Comparison of ENCODE assay signal across 14 cellular contexts in genomic region chr2:74008761-74009395, GRCh38. TPM values are rescaled to one million over a fixed set of nuclear protein-coding genes. Genes with fewer than 3 reads are reported as not detected.
A peak's percentile ranks its signal among the peaks of the same experiment; 100 is the strongest.
DNase-seq lines count a peak whose midpoint lies in the region; ATAC-seq, FAIRE-seq and TF ChIP-seq lines count a peak whose summit lies in the region.
"Had no signal": no experiment of that assay in that cellular context is flagged by ENCODE, and none has a peak within 500 bp of the region (broad histone marks: within the 10 kb centered on the region; RNA-seq: fewer than 3 reads in every experiment).

No MANE protein-coding gene starts in this region.

- H3K4me1 Mint-ChIP-seq in astrocyte (ENCODE audit: low read depth, unreplicated experiment), result peaks cover 60% of the 10 kb centered on the region
- peaks cover 5 to 39% (median 8%) of the 10 kb centered on the region in 4 donors for H3K4me1 Mint-ChIP-seq in CD4-positive, alpha-beta memory T cell

- H3K14ac ChIP-seq in mesenchymal stem cell (ENCODE audit: low read length in 2 of 2), result no peak overlapping the region

- H3K9me3 Mint-ChIP-seq in astrocyte (ENCODE audit: unreplicated experiment), result no peaks in the 10 kb centered on the region
- no peaks in the 10 kb centered on the region for H3K9me3 Mint-ChIP-seq in CD4-positive, alpha-beta memory T cell

- H3K4me2 ChIP-seq in HCT116 (ENCODE audit: low read length) (no peak overlapping the region), astrocyte (ENCODE audit: low read length) (no peak overlapping the region), mesenchymal stem cell (ENCODE audit: low read length, poor library complexity, severe bottlenecking) (no peak overlapping the region)

- H2BK120ac ChIP-seq in mesenchymal stem cell (ENCODE audit: low read depth, low read length), result no peak overlapping the region

- no peak for ATAC-seq in HCT116

- H3K4me3 ChIP-seq in A673 (ENCODE audit: low read depth, low read length, poor library complexity, severe bottlenecking) (peak overlapping the region; percentile 7), HCT116 (replicated peaks in 1 of 2; ENCODE audit: low read depth in 1 of 2, low read length in 2 of 2) (no peak overlapping the region), astrocyte (ENCODE audit: insufficient read depth, low read depth, low read length) (no peak overlapping the region), mesenchymal stem cell (ENCODE audit: insufficient read depth in 1 of 2, low read depth in 1 of 2, low read length in 2 of 2) (no peak overlapping the region)
- H3K4me3 ChIP-seq in CD4-positive, alpha-beta memory T cell (ENCODE audit: low read length in 2 of 2), result no peak overlapping the region
- H3K4me3 ChIP-seq: tibial artery had no signal

- H3K27me3 ChIP-seq in A673 (replicated peaks; ENCODE audit: insufficient read depth, low read depth, low read length, poor library complexity) (no peaks in the 10 kb centered on the region), HCT116 (ENCODE audit: insufficient read depth, low read length) (no peaks in the 10 kb centered on the region), astrocyte (ENCODE audit: insufficient read depth, low read length) (no peaks in the 10 kb centered on the region), mesenchymal stem cell (ENCODE audit: control insufficient read depth in 1 of 2, insufficient read depth in 1 of 2, low read length in 2 of 2) (no peaks in the 10 kb centered on the region)
- no peaks in the 10 kb centered on the region for H3K27me3 ChIP-seq in CD4-positive, alpha-beta memory T cell (ENCODE audit: insufficient read depth, low read length)
- H3K27me3 ChIP-seq: tibial artery had no signal

- peak overlapping the region in 1 of 2 experiments; percentile 25 for H2BK12ac ChIP-seq in mesenchymal stem cell (ENCODE audit: low read length in 2 of 2)

- H3K79me2 ChIP-seq in HCT116 (ENCODE audit: insufficient read depth, low read length) (peaks cover 63% of the 10 kb centered on the region), astrocyte (ENCODE audit: insufficient read depth, low read length) (peaks cover 56% of the 10 kb centered on the region)

- TF ChIP-seq CTCF in A673 (conservative IDR thresholded peaks at IDR 0.05; ENCODE audit: low read depth, low read length) (no peak), HCT116 (IDR thresholded peaks at IDR 0.05 in 2 of 3, conservative IDR thresholded peaks at IDR 0.05 in 1 of 3; ENCODE audit: borderline replicate concordance in 1 of 3, insufficient read depth in 1 of 3, low read depth in 2 of 3, low read length in 2 of 3) (no peak), astrocyte (IDR thresholded peaks at IDR 0.05; ENCODE audit: insufficient read depth, low read depth, low read length) (no peak)

- H2AK5ac ChIP-seq in mesenchymal stem cell (ENCODE audit: low read length, severe bottlenecking), result peak overlapping the region; percentile 58

- no peaks in the 10 kb centered on the region for H3K9me2 ChIP-seq in HCT116 (ENCODE audit: insufficient read depth)

- WGBS in mesenchymal stem cell, result 51% methylated on average over 8 of the region's 8 CpGs

- H4K20me1 ChIP-seq in HCT116 (ENCODE audit: insufficient read depth), result 0 out of 2 replicates have a peak, but pooled peaks cover 11% of the 10 kb centered on the region
- H4K20me1 ChIP-seq in astrocyte (ENCODE audit: insufficient read depth, low read length), result peaks cover 87% of the 10 kb centered on the region

- CTCF ChIA-PET in A673 (lab: Charles Lee), result no interaction called here
- CTCF ChIA-PET in HCT116 (lab: Charles Lee), result no interaction called here
- CTCF ChIA-PET in CD4-positive, alpha-beta memory T cell (lab: Charles Lee; ENCODE audit: partially characterized antibody), result no interaction called here

- H2BK5ac ChIP-seq in mesenchymal stem cell (ENCODE audit: low read depth, low read length, poor library complexity, severe bottlenecking), result no peak overlapping the region

- peak overlapping the region; percentile 34 for H3K4me3 Mint-ChIP-seq in astrocyte (ENCODE audit: unreplicated experiment)
- H3K4me3 Mint-ChIP-seq in CD4-positive, alpha-beta memory T cell, result no peak overlapping the region

- peak overlapping the region in 1 of 2 experiments; percentile 79 for H3K23ac ChIP-seq in mesenchymal stem cell (ENCODE audit: low read length in 2 of 2)

- H3K9me3 ChIP-seq in A673 (ENCODE audit: low read depth, low read length, poor library complexity, severe bottlenecking) (no peaks in the 10 kb centered on the region), HCT116 (ENCODE audit: control insufficient read depth in 1 of 2, insufficient read depth in 1 of 2, low read depth in 1 of 2, low read length in 2 of 2) (no peaks in the 10 kb centered on the region), astrocyte (ENCODE audit: insufficient read depth, low read depth, low read length) (no peaks in the 10 kb centered on the region), mesenchymal stem cell (ENCODE audit: control insufficient read depth, low read length) (no peaks in the 10 kb centered on the region)
- H3K9me3 ChIP-seq in CD4-positive, alpha-beta memory T cell (ENCODE audit: control insufficient read depth in 1 of 2, low read length in 2 of 2), result no peaks in the 10 kb centered on the region
- H3K9me3 ChIP-seq: tibial artery had no signal

- peaks cover 24% of the 10 kb centered on the region for H3K36me3 Mint-ChIP-seq in astrocyte (ENCODE audit: low read depth, unreplicated experiment)
- peaks cover 10 to 18% of the 10 kb centered on the region in 2 donors for H3K36me3 Mint-ChIP-seq in CD4-positive, alpha-beta memory T cell

- peaks cover 63% of the 10 kb centered on the region for H3K79me1 ChIP-seq in mesenchymal stem cell (replicated peaks; ENCODE audit: low read length, poor library complexity, severe bottlenecking)

- H3K18ac ChIP-seq in mesenchymal stem cell (ENCODE audit: low read depth in 1 of 2, low read length in 2 of 2), result no peak overlapping the region

- no peaks in the 10 kb centered on the region for H3K36me3 ChIP-seq in A673 (ENCODE audit: insufficient read depth, low read length, poor library complexity, severe bottlenecking)
- no peaks in the 10 kb centered on the region for H3K36me3 ChIP-seq in HCT116 (ENCODE audit: control insufficient read depth in 1 of 2, insufficient read depth in 2 of 2, low read length in 2 of 2)
- no peaks in the 10 kb centered on the region for H3K36me3 ChIP-seq in astrocyte (ENCODE audit: insufficient read depth, low read length)
- peaks cover 0 to 33% of the 10 kb centered on the region in 2 experiments for H3K36me3 ChIP-seq in mesenchymal stem cell (ENCODE audit: control insufficient read depth in 1 of 2, insufficient read depth in 2 of 2, low read depth in 1 of 2, low read length in 2 of 2)
- peaks cover 13% of the 10 kb centered on the region for H3K36me3 ChIP-seq in CD4-positive, alpha-beta memory T cell (ENCODE audit: insufficient read depth, low read length)
- H3K36me3 ChIP-seq: tibial artery had no signal

- H3K4me1 ChIP-seq in A673 (ENCODE audit: insufficient read depth, low read length, poor library complexity, severe bottlenecking) (peaks cover 71% of the 10 kb centered on the region), HCT116 (ENCODE audit: control insufficient read depth in 1 of 2, insufficient read depth in 2 of 2, low read length in 2 of 2) (peaks cover 6 to 15% of the 10 kb centered on the region in 2 experiments; a peak in 3 of 4 replicates), astrocyte (ENCODE audit: insufficient read depth, low read length) (peaks cover 18% of the 10 kb centered on the region), mesenchymal stem cell (ENCODE audit: control insufficient read depth, insufficient read depth, low read depth, low read length) (peaks cover 23% of the 10 kb centered on the region)
- peaks cover 11% of the 10 kb centered on the region for H3K4me1 ChIP-seq in CD4-positive, alpha-beta memory T cell (ENCODE audit: insufficient read depth, low read length)

- no peak for FAIRE-seq in astrocyte (lab: Jason Lieb, UNC)

- RAD21 ChIA-PET in HCT116 (lab: Charles Lee; ENCODE audit: low non-redundant PET in 1 of 2, low total read pairs in 2 of 2, uncharacterized antibody in 2 of 2, unreplicated experiment in 2 of 2), result no interaction called here

- H3K4ac ChIP-seq in mesenchymal stem cell (ENCODE audit: low read depth in 1 of 2, low read length in 2 of 2), result no peak overlapping the region

- intact Hi-C loops in A673 (cut with micrococcal nuclease; ENCODE audit: unreplicated experiment) (no loop called here), HCT116 (cut with micrococcal nuclease) (no loop called here)
- intact Hi-C loops in CD4-positive, alpha-beta memory T cell (cut with micrococcal nuclease), result no loop called here

- TF ChIP-seq POLR2A in HCT116 (IDR thresholded peaks at IDR 0.05; ENCODE audit: borderline replicate concordance, extremely low read depth, insufficient read depth, insufficient read length), result no peak

- H3K9ac ChIP-seq in HCT116 (ENCODE audit: low read length) (no peak overlapping the region), astrocyte (ENCODE audit: low read length) (no peak overlapping the region), mesenchymal stem cell (ENCODE audit: low read length) (no peak overlapping the region)

- H4K91ac ChIP-seq in mesenchymal stem cell (ENCODE audit: low read length), result no peak overlapping the region

- H2AFZ ChIP-seq in HCT116 (ENCODE audit: low read depth, low read length, poor library complexity, severe bottlenecking), result no peak overlapping the region
- no peak overlapping the region for H2AFZ ChIP-seq in astrocyte (ENCODE audit: low read depth, low read length)
- no peak overlapping the region for H2AFZ ChIP-seq in mesenchymal stem cell (ENCODE audit: low read depth, low read length)

- no TSS peak for BruUV-seq in A673 (replicated peaks; lab: Mats Ljungman, UMichigan)
- no TSS peak for BruUV-seq in HCT116 (replicated peaks; lab: Mats Ljungman, UMichigan)

- no peaks in the 10 kb centered on the region for H3K27me3 Mint-ChIP-seq in astrocyte (ENCODE audit: low read depth, unreplicated experiment)
- H3K27me3 Mint-ChIP-seq in CD4-positive, alpha-beta memory T cell, result no peaks in the 10 kb centered on the region

- H4K8ac ChIP-seq in mesenchymal stem cell (ENCODE audit: low read length), result no peak overlapping the region

- DNase-seq in A673 (ENCODE audit: low spot score), result peak; percentile 86
- no peak for DNase-seq in HCT116 (ENCODE audit: low read depth, low spot score)
- DNase-seq in astrocyte (ENCODE audit: low read depth), result no peak
- no peak for DNase-seq in mesenchymal stem cell
- DNase-seq in HK-2 (ENCODE audit: unreplicated experiment), result no peak
- no peak for DNase-seq in CD4-positive, alpha-beta memory T cell
- no peak for DNase-seq in DMS153 (lab: John Stamatoyannopoulos, UW)
- no peak for DNase-seq in NAMALWA (ENCODE audit: low spot score)
- DNase-seq: activated CD4-positive, CD25-positive, alpha-beta regulatory T cell treated with anti-CD3 and anti-CD28 coated beads, Interleukin-2, amount 50 U/mL, for 72 hours; DMS79; effector CD8-positive, alpha-beta T cell; NCI-H345; posterior cingulate gyrus; tibial artery had no signal

- H3K27ac ChIP-seq in A673 (ENCODE audit: low read depth, low read length, poor library complexity, severe bottlenecking) (peak overlapping the region; percentile 68), HCT116 (ENCODE audit: low read depth, low read length) (no peak overlapping the region), astrocyte (ENCODE audit: low read depth, low read length) (no peak overlapping the region), mesenchymal stem cell (ENCODE audit: low read length, poor library complexity, severe bottlenecking) (no peak overlapping the region)
- H3K27ac ChIP-seq in CD4-positive, alpha-beta memory T cell (ENCODE audit: low read depth, low read length), result no peak overlapping the region
- H3K27ac ChIP-seq: tibial artery had no signal

- H3K27ac Mint-ChIP-seq in astrocyte (ENCODE audit: unreplicated experiment), result peak overlapping the region; percentile 69
- H3K27ac Mint-ChIP-seq in CD4-positive, alpha-beta memory T cell, result no peak overlapping the region

- no peak overlapping the region for H2BK15ac ChIP-seq in mesenchymal stem cell (ENCODE audit: low read depth, poor library complexity, severe bottlenecking)

- POLR2A ChIA-PET in A673 (lab: Charles Lee; ENCODE audit: low non-redundant PET), result interaction anchor here (0.6 kb wide), 1 partner anchor 272 kb away, joined by 5 read pairs; the partner anchor contains the start of gene TPRKB
- POLR2A ChIA-PET in HCT116 (lab: Charles Lee), result no interaction called here
- POLR2A ChIA-PET in CD4-positive, alpha-beta memory T cell (lab: Charles Lee; ENCODE audit: partially characterized antibody), result no interaction called here

- TF ChIP-seq RAD21 in HCT116 (IDR thresholded peaks at IDR 0.05; ENCODE audit: low read depth), result no peak

RNA-seq across cellular contexts. Expression of gene TET3, which starts 24.2 kb away (rescaled TPM):
- 26.3 and 28.7 TPM in 2 replicates for total RNA-seq in A673 (2021)
- total RNA-seq in HCT116 (2021; ENCODE audit: unreplicated experiment), result 15.4 TPM
- polyA plus RNA-seq in HCT116 (2012), result 4.0 and 4.1 TPM in 2 replicates
- total RNA-seq in astrocyte, result 32.8 and 39.9 TPM in 2 replicates
- 3.7 TPM for polyA plus RNA-seq in mesenchymal stem cell (2013, experiment 1 of 2)
- 3.4 TPM for polyA plus RNA-seq in mesenchymal stem cell (2013, experiment 2 of 2)
- total RNA-seq in CD4-positive, alpha-beta memory T cell, result 10 to 100 TPM; 18.2 to 19.4 TPM
- under 1 TPM; 0.03 to 0.57 TPM for polyA plus RNA-seq in CD4-positive, alpha-beta memory T cell
